ENCODE assay signal across 35 cellular contexts in genomic region chr21:45203983-45204382, GRCh38.
"Had no signal": no experiment of that assay in that cellular context is flagged by ENCODE, and none has a peak within 500 bp of the region (broad histone marks: within the 10 kb centered on the region; RNA-seq: fewer than 3 reads in every experiment).

No MANE protein-coding gene starts in this region.

- H3K27me3 ChIP-seq: ascending aorta, breast epithelium, cardiac muscle cell, dorsolateral prefrontal cortex, foreskin keratinocyte, gastrocnemius medialis, heart left ventricle had no signal

- DNase-seq: activated B cell treated with CpG ODN at 0.5 μM for 24 hours; activated CD4-positive, alpha-beta T cell treated with anti-CD3 and anti-CD28 coated beads for 48 hours; activated CD4-positive, alpha-beta T cell treated with anti-CD3 and anti-CD28 coated beads, Interleukin-2, amount 50 U/mL, for 1 hour; activated CD4-positive, alpha-beta T cell treated with anti-CD3 and anti-CD28 coated beads, Interleukin-2, amount 50 U/mL, for 48 hours; activated CD8-positive, alpha-beta memory T cell treated with anti-CD3 and anti-CD28 coated beads, Interleukin-2, amount 10 ng/mL, durations not matched to agents 7 days and 5 days; activated CD8-positive, alpha-beta memory T cell treated with anti-CD3 and anti-CD28 coated beads, Interleukin-2, amount 50 U/mL, for 48 hours; activated CD8-positive, alpha-beta T cell treated with anti-CD3 and anti-CD28 coated beads for 36 hours; activated gamma-delta T cell; activated naive CD4-positive, alpha-beta T cell; activated naive CD4-positive, alpha-beta T cell treated with anti-CD3 and anti-CD28 coated beads, Interleukin-2, amount 50 U/mL, for 16 hours; activated T-cell treated with anti-CD3 and anti-CD28 coated beads for 4 hours; activated T-cell treated with anti-CD3 and anti-CD28 coated beads, Interleukin-2, amount 50 U/mL, for 24 hours; activated T-cell treated with anti-CD3 and anti-CD28 coated beads, Interleukin-2, amount 50 U/mL, for 72 hours; central memory CD4-positive, alpha-beta T cell; dorsolateral prefrontal cortex; effector memory CD4-positive, alpha-beta T cell; endodermal cell; foreskin keratinocyte; gastrocnemius medialis; glutamatergic neuron; heart left ventricle; hypothalamus; T1000; WERI-Rb-1 had no signal

- H3K4me1 ChIP-seq: ascending aorta, breast epithelium, foreskin keratinocyte, gastrocnemius medialis had no signal

- H3K27ac Mint-ChIP-seq: activated B cell treated with CpG ODN at 0.5 μM for 24 hours; activated CD8-positive, alpha-beta memory T cell treated with anti-CD3 and anti-CD28 coated beads, Interleukin-2, amount 10 ng/mL, durations not matched to agents 7 days and 5 days; activated CD8-positive, alpha-beta T cell treated with anti-CD3 and anti-CD28 coated beads for 36 hours; activated naive CD8-positive, alpha-beta T cell; activated T-cell treated with anti-CD3 and anti-CD28 coated beads, Interleukin-2, amount 50 U/mL, for 24 hours; activated T-cell treated with anti-CD3 and anti-CD28 coated beads, Interleukin-2, amount 50 U/mL, for 72 hours; brain; dendritic cell treated with granulocyte-macrophage colony-stimulating factor and Interleukin-4, amounts not matched to agents 40 ng/mL and 50 ng/mL, for 4 days; endodermal cell; T-helper 1 cell treated with Interleukin-12 subunit alpha and Interleukin-12 subunit beta and Interleukin-4 antibody, amounts not matched to agents 30 μg/mL and 1 μg/mL, for 36 hours had no signal

- H3K27ac ChIP-seq: ascending aorta, breast epithelium, cardiac muscle cell, coronary artery, dorsolateral prefrontal cortex, foreskin keratinocyte, gastrocnemius medialis, heart left ventricle, WERI-Rb-1 had no signal

- H3K4me3 ChIP-seq: ascending aorta, breast epithelium, cardiac muscle cell, coronary artery, dorsolateral prefrontal cortex, gastrocnemius medialis, heart left ventricle had no signal

- H3K9me3 Mint-ChIP-seq: activated B cell treated with CpG ODN at 0.5 μM for 24 hours; activated CD8-positive, alpha-beta T cell treated with anti-CD3 and anti-CD28 coated beads for 36 hours; activated T-cell treated with anti-CD3 and anti-CD28 coated beads, Interleukin-2, amount 50 U/mL, for 24 hours; activated T-cell treated with anti-CD3 and anti-CD28 coated beads, Interleukin-2, amount 50 U/mL, for 72 hours; brain; dendritic cell treated with granulocyte-macrophage colony-stimulating factor and Interleukin-4, amounts not matched to agents 40 ng/mL and 50 ng/mL, for 4 days; endodermal cell; T-helper 1 cell treated with Interleukin-12 subunit alpha and Interleukin-12 subunit beta and Interleukin-4 antibody, amounts not matched to agents 30 μg/mL and 1 μg/mL, for 36 hours; T-helper 2 cell treated with Interferon-gamma antibody and Interleukin-4, amounts not matched to agents 5 μg/mL and 100 μg/mL, for 36 hours had no signal

- H3K9me3 ChIP-seq: ascending aorta, breast epithelium, gastrocnemius medialis, heart left ventricle had no signal

- H3K36me3 ChIP-seq: breast epithelium had no signal

- H3K4me3 Mint-ChIP-seq: activated B cell treated with CpG ODN at 0.5 μM for 24 hours; activated CD8-positive, alpha-beta memory T cell treated with anti-CD3 and anti-CD28 coated beads, Interleukin-2, amount 10 ng/mL, durations not matched to agents 7 days and 5 days; activated CD8-positive, alpha-beta T cell treated with anti-CD3 and anti-CD28 coated beads for 36 hours; activated naive CD8-positive, alpha-beta T cell; activated T-cell treated with anti-CD3 and anti-CD28 coated beads, Interleukin-2, amount 50 U/mL, for 24 hours; activated T-cell treated with anti-CD3 and anti-CD28 coated beads, Interleukin-2, amount 50 U/mL, for 72 hours; brain; dendritic cell treated with granulocyte-macrophage colony-stimulating factor and Interleukin-4, amounts not matched to agents 40 ng/mL and 50 ng/mL, for 4 days; endodermal cell; T-helper 1 cell treated with Interleukin-12 subunit alpha and Interleukin-12 subunit beta and Interleukin-4 antibody, amounts not matched to agents 30 μg/mL and 1 μg/mL, for 36 hours; T-helper 2 cell treated with Interferon-gamma antibody and Interleukin-4, amounts not matched to agents 5 μg/mL and 100 μg/mL, for 36 hours had no signal

- ATAC-seq: activated CD4-positive, CD25-positive, alpha-beta regulatory T cell treated with anti-CD3 and anti-CD28 coated beads, Interleukin-2, amount 50 U/mL, for 24 hours; activated CD8-positive, alpha-beta memory T cell treated with anti-CD3 and anti-CD28 coated beads, Interleukin-2, amount 10 ng/mL, durations not matched to agents 7 days and 5 days; activated CD8-positive, alpha-beta T cell treated with anti-CD3 and anti-CD28 coated beads for 36 hours; activated T-cell treated with anti-CD3 and anti-CD28 coated beads, Interleukin-2, amount 50 U/mL, for 72 hours; esophagus mucosa; foreskin keratinocyte; gastrocnemius medialis had no signal

- H3K27me3 Mint-ChIP-seq: activated B cell treated with CpG ODN at 0.5 μM for 24 hours; activated CD8-positive, alpha-beta memory T cell treated with anti-CD3 and anti-CD28 coated beads, Interleukin-2, amount 10 ng/mL, durations not matched to agents 7 days and 5 days; activated CD8-positive, alpha-beta T cell treated with anti-CD3 and anti-CD28 coated beads for 36 hours; activated naive CD8-positive, alpha-beta T cell; activated T-cell treated with anti-CD3 and anti-CD28 coated beads, Interleukin-2, amount 50 U/mL, for 24 hours; brain had no signal
